In genomic region chr14:92793709-92794546, GRCh38 we compare ENCODE assay signal across 8 cellular contexts. TPM values are rescaled to one million over a fixed set of nuclear protein-coding genes. Genes with fewer than 3 reads are reported as not detected.
DNase-seq lines count a peak whose midpoint lies in the region; ATAC-seq, FAIRE-seq and TF ChIP-seq lines count a peak whose summit lies in the region.

Gene GOLGA5, plus strand, starts transcription at chr14:92794305. Its CDS starts 3,133 bp downstream, at chr14:92797438.

- peak; percentile 99 for DNase-seq in BE2C
- peak; percentile 75 for DNase-seq in GM19240 (ENCODE audit: insufficient read length, low spot score)
- DNase-seq in NCI-H526 (lab: John Stamatoyannopoulos, UW), result peak; percentile 96 to 98
- DNase-seq in activated CD4-positive, alpha-beta T cell treated with anti-CD3 and anti-CD28 coated beads for 48 hours, result peak; percentile 97
- DNase-seq in kidney glomerular epithelial cell (lab: John Stamatoyannopoulos, UW), result peak; percentile 99
- DNase-seq in stimulated activated CD4-positive, alpha-beta T cell treated with anti-CD3 and anti-CD28 coated beads, Interleukin-1b, Interleukin-23, amount 100 ng/mL, for 1 hour (ENCODE audit: low read depth in 2 of 2), result peak; percentile 95 to 97

- H3K4me1 ChIP-seq in BE2C, result peaks cover 7% of the 10 kb centered on the region

- no peaks in the 10 kb centered on the region for H3K27me3 ChIP-seq in BE2C

- FAIRE-seq in colon (lab: Jason Lieb, UNC), result peak; percentile 53

- no peak for TF ChIP-seq CTCF in BE2C (IDR thresholded peaks at IDR 0.05; ENCODE audit: low read depth, low read length)

- peak within 1 kb of the TSS; percentile 90 for H3K4me3 ChIP-seq in BE2C (ENCODE audit: low read depth, low read length)

- H3K36me3 ChIP-seq in BE2C, result peaks cover 3% of the 10 kb centered on the region; the same call in 1 of the 2 replicates

- ATAC-seq in HG03460 (IDR thresholded peaks at IDR 0.05; ENCODE audit: unreplicated experiment), result peak; percentile 97

- no peaks in the 10 kb centered on the region for H3K9me3 ChIP-seq in BE2C

RNA-seq across cellular contexts. Expression of gene GOLGA5, which starts in this region (rescaled TPM):
- polyA plus RNA-seq in BE2C (2012; ENCODE audit: insufficient read depth, insufficient read length, low read depth), result 31.1 TPM

Comparison
In these comparisons a context has a peak if more than half of its experiments do, and no peak if none do; other contexts are left out.
1. Peak in every context shown above with its lines: DNase-seq, ATAC-seq and H3K4me3 ChIP-seq.